Comparison of ENCODE assay signal across 1 cellular context in the genomic region with DNA sequence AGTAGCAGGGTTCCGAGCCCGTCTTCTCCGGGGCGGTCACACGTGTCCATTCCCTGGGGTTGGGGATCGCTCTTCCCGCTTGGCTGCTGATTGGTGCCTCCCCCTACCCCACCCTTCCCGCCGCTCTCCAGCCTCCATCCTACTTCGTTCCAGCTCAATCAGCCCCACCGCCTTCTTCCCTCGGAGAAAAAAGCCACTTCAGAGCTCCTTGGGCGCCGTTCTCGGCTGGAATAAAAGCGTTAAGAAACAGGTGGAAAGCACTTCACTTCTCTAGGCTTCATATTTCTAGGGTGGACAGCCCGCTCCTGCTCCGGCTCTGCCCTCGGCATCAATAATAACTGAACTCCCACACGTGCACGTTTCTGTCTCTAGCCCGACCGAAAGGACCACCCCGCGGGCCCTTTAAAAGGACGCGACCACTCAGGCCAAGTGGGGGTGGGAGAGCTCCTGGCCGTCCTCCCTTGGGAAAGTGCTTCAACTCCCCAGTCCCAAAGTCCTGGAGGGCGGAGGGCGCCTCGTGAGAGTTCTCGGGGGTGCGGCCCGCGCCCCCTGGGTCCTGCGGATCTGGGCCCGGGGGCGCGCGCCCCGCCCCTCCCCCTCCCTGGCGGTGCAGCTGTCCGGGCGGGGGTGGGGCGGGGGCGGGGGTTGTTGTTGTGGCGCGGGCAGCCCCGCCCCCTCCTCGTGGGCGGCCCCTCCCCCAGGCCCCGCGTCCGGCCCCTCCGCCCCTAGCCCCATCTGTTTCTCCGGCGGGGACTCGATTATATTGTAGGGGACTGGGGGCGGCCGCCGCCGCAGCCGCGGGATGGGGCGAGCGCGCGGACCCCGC.
A peak's percentile ranks its signal among the peaks of the same experiment; 100 is the strongest.
TF ChIP-seq lines count a peak whose summit lies in the region.

CECR2 (plus strand) TSS at position 734 of the 826 bp plus-strand sequence. CDS start 324 bp downstream, outside the sequence.

TF ChIP-seq in K562, 482 proteins besides CTCF, POLR2A, EP300 and RAD21 (continued from another document):
- no peak for TF ChIP-seq POLR2AphosphoS2 (IDR thresholded peaks at IDR 0.05; ENCODE audit: low read length)
- TF ChIP-seq FOXP1 (CRISPR knock-in tag; IDR thresholded peaks at IDR 0.05), result no peak
- no peak for TF ChIP-seq ZNF584 (CRISPR knock-in tag; IDR thresholded peaks at IDR 0.05; ENCODE audit: low read depth)
- TF ChIP-seq, protein P1, sequence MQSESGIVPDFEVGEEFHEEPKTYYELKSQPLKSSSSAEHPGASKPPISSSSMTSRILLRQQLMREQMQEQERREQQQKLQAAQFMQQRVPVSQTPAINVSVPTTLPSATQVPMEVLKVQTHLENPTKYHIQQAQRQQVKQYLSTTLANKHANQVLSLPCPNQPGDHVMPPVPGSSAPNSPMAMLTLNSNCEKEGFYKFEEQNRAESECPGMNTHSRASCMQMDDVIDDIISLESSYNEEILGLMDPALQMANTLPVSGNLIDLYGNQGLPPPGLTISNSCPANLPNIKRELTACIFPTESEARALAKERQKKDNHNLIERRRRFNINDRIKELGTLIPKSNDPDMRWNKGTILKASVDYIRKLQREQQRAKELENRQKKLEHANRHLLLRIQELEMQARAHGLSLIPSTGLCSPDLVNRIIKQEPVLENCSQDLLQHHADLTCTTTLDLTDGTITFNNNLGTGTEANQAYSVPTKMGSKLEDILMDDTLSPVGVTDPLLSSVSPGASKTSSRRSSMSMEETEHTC (IDR thresholded peaks at IDR 0.05), result no peak
- no peak for TF ChIP-seq ZNF212 (CRISPR knock-in tag; IDR thresholded peaks at IDR 0.05)
- no peak for TF ChIP-seq KDM5B (IDR thresholded peaks at IDR 0.05; ENCODE audit: insufficient replicate concordance, low read depth, low read length)
- no peak for TF ChIP-seq THRAP3 (IDR thresholded peaks at IDR 0.05; ENCODE audit: borderline replicate concordance)
- TF ChIP-seq HOXB6 (CRISPR knock-in tag; IDR thresholded peaks at IDR 0.05; ENCODE audit: borderline replicate concordance), result no peak
- peak; percentile 98 for TF ChIP-seq PRDM10 (IDR thresholded peaks at IDR 0.05; ENCODE audit: partially characterized antibody)
- TF ChIP-seq MBD2 (IDR thresholded peaks at IDR 0.05; ENCODE audit: borderline replicate concordance, low read depth), result no peak
- no peak for TF ChIP-seq ARHGAP35 (IDR thresholded peaks at IDR 0.05; ENCODE audit: partially characterized antibody)
- no peak for TF ChIP-seq IRF1 (CRISPR knock-in tag; IDR thresholded peaks at IDR 0.05; ENCODE audit: borderline replicate concordance)
- TF ChIP-seq TCF7L2 (IDR thresholded peaks at IDR 0.05; ENCODE audit: low read depth, low read length), result peak; percentile 74; the same call in 1 of the 2 replicates
- no peak for TF ChIP-seq ZNF586 (CRISPR knock-in tag; conservative IDR thresholded peaks at IDR 0.05)
- no peak for TF ChIP-seq MAFK (IDR thresholded peaks at IDR 0.05; ENCODE audit: low read length)
- no peak for TF ChIP-seq PHF8 (IDR thresholded peaks at IDR 0.05; ENCODE audit: borderline replicate concordance, low read length)
- TF ChIP-seq CBX8 (IDR thresholded peaks at IDR 0.05; ENCODE audit: borderline replicate concordance, extremely low read depth, low read depth, low read length, poor library complexity, severe bottlenecking), result no peak
- no peak for TF ChIP-seq SRSF9 (IDR thresholded peaks at IDR 0.05; ENCODE audit: borderline replicate concordance, low read depth, low read length)
- TF ChIP-seq HOMEZ (CRISPR knock-in tag; IDR thresholded peaks at IDR 0.05), result no peak
- no peak for TF ChIP-seq POLR2H (tag; IDR thresholded peaks at IDR 0.05; ENCODE audit: low read depth)
- TF ChIP-seq PPARD (CRISPR knock-in tag; IDR thresholded peaks at IDR 0.05), result no peak
- TF ChIP-seq ZNF311 (CRISPR knock-in tag; IDR thresholded peaks at IDR 0.05), result no peak
- TF ChIP-seq MAFG (tag; conservative IDR thresholded peaks at IDR 0.05), result no peak
- no peak for TF ChIP-seq MCM3 (IDR thresholded peaks at IDR 0.05)
- no peak for TF ChIP-seq ZNF318 (IDR thresholded peaks at IDR 0.05; ENCODE audit: borderline replicate concordance in 1 of 2, low read depth in 1 of 2)
- TF ChIP-seq CHD1 (IDR thresholded peaks at IDR 0.05; ENCODE audit: low read length), result no peak
- no peak; a peak in 1 of 4 replicates for TF ChIP-seq MNT (conservative IDR thresholded peaks at IDR 0.05)
- no peak for TF ChIP-seq MYC (IDR thresholded peaks at IDR 0.05; ENCODE audit: low read depth, low read length)
- TF ChIP-seq MYC (CRISPR knock-in tag; IDR thresholded peaks at IDR 0.05; ENCODE audit: borderline replicate concordance, low read depth), result no peak
- no peak for TF ChIP-seq SMAD3 (CRISPR knock-in tag; conservative IDR thresholded peaks at IDR 0.05)
- TF ChIP-seq SMAD1 (IDR thresholded peaks at IDR 0.05; ENCODE audit: low read depth, low read length, partially characterized antibody), result no peak
- TF ChIP-seq ZNF561 (CRISPR knock-in tag; conservative IDR thresholded peaks at IDR 0.05), result no peak
- TF ChIP-seq ZNF77 (CRISPR knock-in tag; IDR thresholded peaks at IDR 0.05), result no peak
- TF ChIP-seq ZBTB12 (CRISPR knock-in tag; IDR thresholded peaks at IDR 0.05), result no peak
